Comparison of ENCODE assay signal across 31 cellular contexts in genomic region chr9:1768561-1768960, GRCh38.
"Had no signal": no experiment of that assay in that cellular context is flagged by ENCODE, and none has a peak within 500 bp of the region (broad histone marks: within the 10 kb centered on the region; RNA-seq: fewer than 3 reads in every experiment).

No MANE protein-coding gene starts in this region.

- H3K4me3 ChIP-seq: coronary artery, dorsolateral prefrontal cortex, esophagus muscularis mucosa, gastrocnemius medialis, heart left ventricle had no signal

- DNase-seq: activated CD4-positive, alpha-beta memory T cell treated with anti-CD3 and anti-CD28 coated beads, Interleukin-2, amount 10 ng/mL, durations not matched to agents 7 days and 5 days; activated CD4-positive, alpha-beta T cell treated with anti-CD3 and anti-CD28 coated beads for 1 hour; activated CD4-positive, alpha-beta T cell treated with anti-CD3 and anti-CD28 coated beads for 4 hours; activated CD4-positive, alpha-beta T cell treated with anti-CD3 and anti-CD28 coated beads, Interleukin-2, amount 10 ng/mL, durations not matched to agents 7 days and 5 days; activated CD4-positive, alpha-beta T cell treated with anti-CD3 and anti-CD28 coated beads, Interleukin-2, amount 50 U/mL, for 4 hours; activated CD8-positive, alpha-beta memory T cell treated with anti-CD3 and anti-CD28 coated beads, Interleukin-2, amount 50 U/mL, for 48 hours; activated effector memory CD4-positive, alpha-beta T cell treated with Interleukin-2 at 50 U/mL for 16 hours; activated gamma-delta T cell treated with Interleukin-2 at 50 U/mL for 16 hours; activated naive CD4-positive, alpha-beta T cell treated with anti-CD3 and anti-CD28 coated beads, Interleukin-2, amount 50 U/mL, for 16 hours; activated naive CD4-positive, alpha-beta T cell treated with Interleukin-2 at 50 U/mL for 16 hours; activated T-cell treated with anti-CD3 and anti-CD28 coated beads for 4 hours; activated T-cell treated with anti-CD3 and anti-CD28 coated beads, Interleukin-2, amount 50 U/mL, for 24 hours; activated T-cell treated with anti-CD3 and anti-CD28 coated beads, Interleukin-2, amount 50 U/mL, for 72 hours; amniotic stem cell; anterior cingulate cortex; brain microvascular endothelial cell; dorsolateral prefrontal cortex; effector memory CD4-positive, alpha-beta T cell; erythroblast; foreskin keratinocyte; gastrocnemius medialis; glutamatergic neuron; heart left ventricle; T-helper 17 cell; T1000 had no signal

- H3K4me1 ChIP-seq: esophagus muscularis mucosa, foreskin keratinocyte, gastrocnemius medialis, heart left ventricle had no signal

- FAIRE-seq: astrocyte, bronchial epithelial cell had no signal

- H3K36me3 ChIP-seq: brain microvascular endothelial cell, esophagus muscularis mucosa, gastrocnemius medialis, heart left ventricle had no signal

- H3K27me3 ChIP-seq: brain microvascular endothelial cell, foreskin keratinocyte, gastrocnemius medialis, heart left ventricle had no signal

- H3K9me3 ChIP-seq: gastrocnemius medialis had no signal

- ATAC-seq: activated T-cell treated with anti-CD3 and anti-CD28 coated beads, Interleukin-2, amount 50 U/mL, for 72 hours; foreskin keratinocyte; gastrocnemius medialis; heart left ventricle; T-helper 17 cell; WTC11 had no signal

- H3K27ac ChIP-seq: brain microvascular endothelial cell, coronary artery, dorsolateral prefrontal cortex, esophagus muscularis mucosa, foreskin keratinocyte, gastrocnemius medialis, heart left ventricle, VCaP had no signal
